Comparison of ENCODE assay signal across 8 cellular contexts in the genomic region with DNA sequence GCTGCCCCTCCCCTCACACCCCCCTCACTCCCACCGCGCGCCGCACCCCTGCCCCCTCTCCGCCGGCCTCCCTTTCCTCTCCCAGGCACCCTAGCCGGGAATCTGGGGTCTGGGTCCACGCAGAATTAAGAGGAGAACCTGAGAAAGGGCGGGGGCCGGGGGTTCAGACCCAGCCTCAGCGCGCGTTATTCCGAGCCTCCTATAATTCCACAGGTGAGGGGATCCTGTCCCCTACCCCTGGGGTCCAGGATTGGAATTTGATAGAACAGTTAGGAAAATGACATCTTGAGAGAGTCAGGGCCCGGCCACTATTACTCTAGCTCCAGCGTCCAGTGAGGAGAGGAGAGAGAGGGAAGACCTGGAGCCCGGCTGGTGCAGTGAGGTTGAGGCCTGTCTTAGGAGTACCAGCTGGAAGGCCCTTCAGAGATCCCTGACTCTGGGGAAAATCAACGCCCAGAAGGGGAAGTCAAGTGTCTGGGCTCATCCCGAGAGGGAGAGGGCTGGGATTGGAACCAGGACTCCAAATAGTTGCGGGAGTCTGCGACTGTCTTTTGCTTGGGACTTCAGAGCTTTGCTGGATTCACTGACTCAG. TPM values are rescaled to one million over a fixed set of nuclear protein-coding genes. Genes with fewer than 3 reads are reported as not detected.
DNase-seq lines count a peak whose midpoint lies in the region; ATAC-seq and TF ChIP-seq lines count a peak whose summit lies in the region.

No MANE protein-coding gene starts in this region.

- peak overlapping the region; percentile 16 for H3K27ac Mint-ChIP-seq in MCF 10A (ENCODE audit: low read depth, unreplicated experiment)
- H3K27ac Mint-ChIP-seq in memory B cell, result peak overlapping the region; percentile 98
- H3K27ac Mint-ChIP-seq in type B pancreatic cell, result peak overlapping the region; percentile 15

- TF ChIP-seq CTCF in AG10803 (conservative IDR thresholded peaks at IDR 0.05; ENCODE audit: low read length), result no peak
- TF ChIP-seq CTCF in MCF 10A (IDR thresholded peaks at IDR 0.05; ENCODE audit: unreplicated experiment), result no peak
- TF ChIP-seq CTCF in type B pancreatic cell (conservative IDR thresholded peaks at IDR 0.05), result no peak

- ATAC-seq in memory B cell (ENCODE audit: low read depth), result no peak
- no peak for ATAC-seq in HG03460 (IDR thresholded peaks at IDR 0.05; ENCODE audit: unreplicated experiment)

- in situ Hi-C loops in KBM-7 (cut with MboI; ENCODE audit: low pct_unique_long_range_greater_than_20kb, low sequenced_read_pairs), result no loop called here

- H3K4me3 Mint-ChIP-seq in MCF 10A (ENCODE audit: unreplicated experiment), result peak overlapping the region; percentile 70
- peak overlapping the region; percentile 79 for H3K4me3 Mint-ChIP-seq in memory B cell
- peak overlapping the region; percentile 61 for H3K4me3 Mint-ChIP-seq in type B pancreatic cell

- peaks cover 52% of the 10 kb centered on the region for H3K27me3 Mint-ChIP-seq in MCF 10A (ENCODE audit: insufficient read depth, unreplicated experiment)
- no peaks in the 10 kb centered on the region for H3K27me3 Mint-ChIP-seq in memory B cell
- H3K27me3 Mint-ChIP-seq in type B pancreatic cell, result peaks cover 29% of the 10 kb centered on the region

- POLR2A ChIA-PET in MCF 10A (lab: Yijun Ruan, JAX), result interaction anchor here (0.7 to 5.5 kb wide), 7 partner anchors 15 to 228 kb away, joined by 3 to 36 read pairs (median 6); a partner anchor contains a TSS

- H3K4me1 Mint-ChIP-seq in MCF 10A (ENCODE audit: insufficient read depth, unreplicated experiment) (no peaks in the 10 kb centered on the region), memory B cell (peaks cover 51% of the 10 kb centered on the region), type B pancreatic cell (ENCODE audit: unreplicated experiment) (peaks cover 20% of the 10 kb centered on the region)

- no TSS peak for BruUV-seq in MCF 10A (replicated peaks; lab: Mats Ljungman, UMichigan)

- CTCF ChIA-PET in MCF 10A (lab: Yijun Ruan, JAX), result interaction anchor here (0.6 to 5.1 kb wide), 7 partner anchors 9 to 133 kb away, joined by 3 to 50 read pairs (median 4); no protein-coding TSS in a partner anchor

- peak overlapping the region; percentile 75 for H3K4me3 ChIP-seq in AG10803 (ENCODE audit: low read length)

- H3K9me3 Mint-ChIP-seq in MCF 10A (ENCODE audit: unreplicated experiment) (no peaks in the 10 kb centered on the region), memory B cell (no peaks in the 10 kb centered on the region), type B pancreatic cell (no peaks in the 10 kb centered on the region)

- H3K36me3 Mint-ChIP-seq in MCF 10A (ENCODE audit: insufficient read depth, unreplicated experiment), result no peaks in the 10 kb centered on the region
- peaks cover 2% of the 10 kb centered on the region for H3K36me3 Mint-ChIP-seq in memory B cell
- H3K36me3 Mint-ChIP-seq in type B pancreatic cell, result no peaks in the 10 kb centered on the region

- no peak for DNase-seq in AG10803 (ENCODE audit: low read depth)
- DNase-seq in KBM-7, result peak; percentile 19
- DNase-seq in MCF 10A (ENCODE audit: unreplicated experiment), result no peak
- DNase-seq in memory B cell (ENCODE audit: low spot score in 2 of 2), result peak; percentile 29 to 51
- no peak for DNase-seq in type B pancreatic cell (ENCODE audit: extremely low spot score, unreplicated experiment)
- DNase-seq in DMS153 (lab: John Stamatoyannopoulos, UW), result no peak
- no peak for DNase-seq in GF-D8 (lab: John Stamatoyannopoulos, UW)

- intact Hi-C loops in MCF 10A (cut with micrococcal nuclease), result loop anchor here (1.0 to 5.0 kb wide), 3 partner anchors 118 to 225 kb away; a partner anchor contains a TSS

RNA-seq across cellular contexts. Expression of a gene that starts 17.3 kb away (rescaled TPM):
- total RNA-seq in MCF 10A (2022) (7.3 and 10.3 TPM in 2 replicates), type B pancreatic cell (ENCODE audit: low replicate concordance) (31.8 and 73.9 TPM in 2 replicates)

RNA-seq across cellular contexts. Expression of a gene that starts 24.7 kb away (rescaled TPM):
- total RNA-seq in MCF 10A (2022) (42.1 and 51.3 TPM in 2 replicates), type B pancreatic cell (ENCODE audit: low replicate concordance) (39.8 and 67.2 TPM in 2 replicates)

RNA-seq across cellular contexts. Expression of a gene that starts 55.2 kb away (rescaled TPM):
- total RNA-seq in MCF 10A (2022) (33.3 and 33.7 TPM in 2 replicates), type B pancreatic cell (ENCODE audit: low replicate concordance) (123 and 230 TPM in 2 replicates)

Comparison
In these comparisons a context has a peak if more than half of its experiments do, and no peak if none do; other contexts are left out.
1. DNase-seq: peak in KBM-7 (single experiment) and memory B cell (2 of 2); none in AG10803 (single experiment), MCF 10A (single experiment), type B pancreatic cell (single experiment), DMS153 (single experiment) and GF-D8 (single experiment).
2. H3K27ac Mint-ChIP-seq: peak in every context shown above with its lines; median percentile 98 in memory B cell; 16 in MCF 10A; 15 in type B pancreatic cell.
3. Peak in every context shown above with its lines, with median percentiles within 50 percentile points of each other: H3K4me3 Mint-ChIP-seq.